Comparison of ENCODE assay signal across 2 cellular contexts in genomic region chr16:70166584-70167197, GRCh38. TPM values are rescaled to one million over a fixed set of nuclear protein-coding genes. Genes with fewer than 3 reads are reported as not detected.
"Had no signal": no experiment of that assay in that cellular context is flagged by ENCODE, and none has a peak within 500 bp of the region (broad histone marks: within the 10 kb centered on the region; RNA-seq: fewer than 3 reads in every experiment).

No MANE protein-coding gene starts in this region.

RNA-seq across cellular contexts. Expression of gene CLEC18C, which starts 6.9 kb away (rescaled TPM):
- total RNA-seq: Right ventricle myocardium superior, SJSA1 had no signal
